ENCODE assay signal across 1 cellular context in genomic region chr17:64306850-64307463, GRCh38.
TF ChIP-seq lines count a peak whose summit lies in the region.

No MANE protein-coding gene starts in this region.

TF ChIP-seq in SK-N-SH, 30 proteins besides CTCF, POLR2A, EP300 and RAD21 (continued from another document):
- TF ChIP-seq, protein P1, sequence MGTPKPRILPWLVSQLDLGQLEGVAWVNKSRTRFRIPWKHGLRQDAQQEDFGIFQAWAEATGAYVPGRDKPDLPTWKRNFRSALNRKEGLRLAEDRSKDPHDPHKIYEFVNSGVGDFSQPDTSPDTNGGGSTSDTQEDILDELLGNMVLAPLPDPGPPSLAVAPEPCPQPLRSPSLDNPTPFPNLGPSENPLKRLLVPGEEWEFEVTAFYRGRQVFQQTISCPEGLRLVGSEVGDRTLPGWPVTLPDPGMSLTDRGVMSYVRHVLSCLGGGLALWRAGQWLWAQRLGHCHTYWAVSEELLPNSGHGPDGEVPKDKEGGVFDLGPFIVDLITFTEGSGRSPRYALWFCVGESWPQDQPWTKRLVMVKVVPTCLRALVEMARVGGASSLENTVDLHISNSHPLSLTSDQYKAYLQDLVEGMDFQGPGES (IDR thresholded peaks at IDR 0.05; ENCODE audit: low read depth, low read length): no peak
- 0 out of 2 replicates have a peak, but pooled peaks have one; percentile 20 for TF ChIP-seq MAX (IDR thresholded peaks at IDR 0.05; ENCODE audit: low read depth)
- TF ChIP-seq, protein P2, sequence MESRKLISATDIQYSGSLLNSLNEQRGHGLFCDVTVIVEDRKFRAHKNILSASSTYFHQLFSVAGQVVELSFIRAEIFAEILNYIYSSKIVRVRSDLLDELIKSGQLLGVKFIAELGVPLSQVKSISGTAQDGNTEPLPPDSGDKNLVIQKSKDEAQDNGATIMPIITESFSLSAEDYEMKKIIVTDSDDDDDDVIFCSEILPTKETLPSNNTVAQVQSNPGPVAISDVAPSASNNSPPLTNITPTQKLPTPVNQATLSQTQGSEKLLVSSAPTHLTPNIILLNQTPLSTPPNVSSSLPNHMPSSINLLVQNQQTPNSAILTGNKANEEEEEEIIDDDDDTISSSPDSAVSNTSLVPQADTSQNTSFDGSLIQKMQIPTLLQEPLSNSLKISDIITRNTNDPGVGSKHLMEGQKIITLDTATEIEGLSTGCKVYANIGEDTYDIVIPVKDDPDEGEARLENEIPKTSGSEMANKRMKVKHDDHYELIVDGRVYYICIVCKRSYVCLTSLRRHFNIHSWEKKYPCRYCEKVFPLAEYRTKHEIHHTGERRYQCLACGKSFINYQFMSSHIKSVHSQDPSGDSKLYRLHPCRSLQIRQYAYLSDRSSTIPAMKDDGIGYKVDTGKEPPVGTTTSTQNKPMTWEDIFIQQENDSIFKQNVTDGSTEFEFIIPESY (IDR thresholded peaks at IDR 0.05; ENCODE audit: borderline replicate concordance, low read depth): no peak
- no peak for TF ChIP-seq JUND (IDR thresholded peaks at IDR 0.05)
- TF ChIP-seq FOXM1 (IDR thresholded peaks at IDR 0.05; ENCODE audit: low read depth): no peak
- no peak for TF ChIP-seq ELF1 (IDR thresholded peaks at IDR 0.05)
- no peak for TF ChIP-seq MEF2A (IDR thresholded peaks at IDR 0.05; ENCODE audit: borderline replicate concordance, low read depth)
- peak; percentile 62; the same call in 1 of the 2 replicates for TF ChIP-seq USF1 (IDR thresholded peaks at IDR 0.05; ENCODE audit: borderline replicate concordance, low read depth)
- no peak for TF ChIP-seq NFIC (IDR thresholded peaks at IDR 0.05; ENCODE audit: borderline replicate concordance)
- TF ChIP-seq, protein P3, sequence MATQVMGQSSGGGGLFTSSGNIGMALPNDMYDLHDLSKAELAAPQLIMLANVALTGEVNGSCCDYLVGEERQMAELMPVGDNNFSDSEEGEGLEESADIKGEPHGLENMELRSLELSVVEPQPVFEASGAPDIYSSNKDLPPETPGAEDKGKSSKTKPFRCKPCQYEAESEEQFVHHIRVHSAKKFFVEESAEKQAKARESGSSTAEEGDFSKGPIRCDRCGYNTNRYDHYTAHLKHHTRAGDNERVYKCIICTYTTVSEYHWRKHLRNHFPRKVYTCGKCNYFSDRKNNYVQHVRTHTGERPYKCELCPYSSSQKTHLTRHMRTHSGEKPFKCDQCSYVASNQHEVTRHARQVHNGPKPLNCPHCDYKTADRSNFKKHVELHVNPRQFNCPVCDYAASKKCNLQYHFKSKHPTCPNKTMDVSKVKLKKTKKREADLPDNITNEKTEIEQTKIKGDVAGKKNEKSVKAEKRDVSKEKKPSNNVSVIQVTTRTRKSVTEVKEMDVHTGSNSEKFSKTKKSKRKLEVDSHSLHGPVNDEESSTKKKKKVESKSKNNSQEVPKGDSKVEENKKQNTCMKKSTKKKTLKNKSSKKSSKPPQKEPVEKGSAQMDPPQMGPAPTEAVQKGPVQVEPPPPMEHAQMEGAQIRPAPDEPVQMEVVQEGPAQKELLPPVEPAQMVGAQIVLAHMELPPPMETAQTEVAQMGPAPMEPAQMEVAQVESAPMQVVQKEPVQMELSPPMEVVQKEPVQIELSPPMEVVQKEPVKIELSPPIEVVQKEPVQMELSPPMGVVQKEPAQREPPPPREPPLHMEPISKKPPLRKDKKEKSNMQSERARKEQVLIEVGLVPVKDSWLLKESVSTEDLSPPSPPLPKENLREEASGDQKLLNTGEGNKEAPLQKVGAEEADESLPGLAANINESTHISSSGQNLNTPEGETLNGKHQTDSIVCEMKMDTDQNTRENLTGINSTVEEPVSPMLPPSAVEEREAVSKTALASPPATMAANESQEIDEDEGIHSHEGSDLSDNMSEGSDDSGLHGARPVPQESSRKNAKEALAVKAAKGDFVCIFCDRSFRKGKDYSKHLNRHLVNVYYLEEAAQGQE (IDR thresholded peaks at IDR 0.05; ENCODE audit: low read depth, low read length): no peak
- no peak for TF ChIP-seq SIN3A (IDR thresholded peaks at IDR 0.05; ENCODE audit: borderline replicate concordance, low read depth, low read length)
- no peak for TF ChIP-seq NRF1 (IDR thresholded peaks at IDR 0.05; ENCODE audit: low read depth, low read length)
- no peak for TF ChIP-seq RXRA (IDR thresholded peaks at IDR 0.05; ENCODE audit: borderline replicate concordance, low read depth)
TF ChIP-seq in SK-N-SH: peak in this region for 4.
